21 cellular contexts compared by ENCODE assay signal in genomic region chr12:131042848-131043245, GRCh38.
A peak's percentile ranks its signal among the peaks of the same experiment; 100 is the strongest.
DNase-seq lines count a peak whose midpoint lies in the region; ATAC-seq, FAIRE-seq and TF ChIP-seq lines count a peak whose summit lies in the region.
"Had no signal": no experiment of that assay in that cellular context is flagged by ENCODE, and none has a peak within 500 bp of the region (broad histone marks: within the 10 kb centered on the region; RNA-seq: fewer than 3 reads in every experiment).

No MANE protein-coding gene starts in this region.

- H3K36me3 ChIP-seq in right atrium auricular region (peaks cover 62% of the 10 kb centered on the region), kidney (ENCODE audit: control insufficient read depth in 1 of 2, insufficient read depth in 2 of 2, low read length in 2 of 2) (no peaks in the 10 kb centered on the region), GM23248 (ENCODE audit: low read depth) (no peaks in the 10 kb centered on the region)

- no peak overlapping the region for H3K4me2 ChIP-seq in GM23248 (ENCODE audit: unreplicated experiment)
- H3K4me2 ChIP-seq: KMS-11, PC-9 had no signal

- H3K27ac ChIP-seq in right cardiac atrium (ENCODE audit: low read length) (no peak overlapping the region), right atrium auricular region (no peak overlapping the region), kidney (ENCODE audit: low read depth in 2 of 2, low read length in 2 of 2) (no peak overlapping the region), GM23248 (no peak overlapping the region)
- H3K27ac ChIP-seq: 22Rv1, KMS-11, PC-9 had no signal

- no peaks in the 10 kb centered on the region for H3F3A ChIP-seq in GM23248 (ENCODE audit: insufficient read depth)

- FAIRE-seq in kidney (lab: Jason Lieb, UNC): no peak
- FAIRE-seq in GM19239 (lab: Jason Lieb, UNC): no peak
- FAIRE-seq: G401.6 had no signal

- in situ Hi-C loops in GM23248 (cut with MboI): no loop called here

- H3K4me1 ChIP-seq in right cardiac atrium (ENCODE audit: control insufficient read depth, insufficient read depth, low read length) (peaks cover 2% of the 10 kb centered on the region), right atrium auricular region (peaks cover 0 to 20% of the 10 kb centered on the region in 2 donors), kidney (ENCODE audit: control insufficient read depth in 1 of 2, insufficient read depth in 1 of 2, low read depth in 1 of 2, low read length in 2 of 2) (no peaks in the 10 kb centered on the region), GM23248 (ENCODE audit: insufficient read depth) (no peaks in the 10 kb centered on the region)
- H3K4me1 ChIP-seq: Caco-2 had no signal

- no peaks in the 10 kb centered on the region for H3K9me3 ChIP-seq in right cardiac atrium (ENCODE audit: control insufficient read depth, low read length)
- no peaks in the 10 kb centered on the region for H3K9me3 ChIP-seq in right atrium auricular region
- no peaks in the 10 kb centered on the region for H3K9me3 ChIP-seq in kidney (ENCODE audit: control insufficient read depth in 1 of 2, low read length in 2 of 2)
- no peaks in the 10 kb centered on the region for H3K9me3 ChIP-seq in GM23248 (ENCODE audit: low read depth)
- H3K9me3 ChIP-seq: Caco-2 had no signal

- TF ChIP-seq CTCF in right atrium auricular region (IDR thresholded peaks at IDR 0.05) (no peak), kidney (IDR thresholded peaks at IDR 0.05; ENCODE audit: borderline replicate concordance, extremely low read depth, insufficient read depth) (no peak)

- no peaks in the 10 kb centered on the region for H3K79me2 ChIP-seq in GM23248 (ENCODE audit: insufficient read depth)

- H4K20me1 ChIP-seq in GM23248 (ENCODE audit: insufficient read depth): no peaks in the 10 kb centered on the region

- H3K27me3 ChIP-seq in right cardiac atrium (ENCODE audit: control insufficient read depth, insufficient read depth) (no peaks in the 10 kb centered on the region), right atrium auricular region (no peaks in the 10 kb centered on the region), GM23248 (replicated peaks; ENCODE audit: insufficient read depth) (no peaks in the 10 kb centered on the region)

- no peaks in the 10 kb centered on the region for H3K9me2 ChIP-seq in GM23248 (ENCODE audit: insufficient read depth)

- H3K9ac ChIP-seq in kidney (ENCODE audit: low read length in 2 of 2) (no peak overlapping the region), GM23248 (no peak overlapping the region)
- H3K9ac ChIP-seq: KMS-11 had no signal

- 84% methylated on average over 14 of the region's 14 CpGs for WGBS in right cardiac atrium
- WGBS in GM23248 (ENCODE audit: low coverage in 1 of 2, low lambda C conversion rate in 2 of 2, missing lambda C conversion rate in 2 of 2), 2 experiments: 45 to 50% methylated on average over 11 to 14 of the region's 14 CpGs

- peak in 2 of 3 donors; percentile 38 to 50 for DNase-seq in right cardiac atrium
- DNase-seq in right atrium auricular region (ENCODE audit: low spot score): no peak
- DNase-seq in kidney: peak; percentile 54
- peak; percentile 78 for DNase-seq in posterior vena cava (ENCODE audit: low spot score)
- no peak for DNase-seq in GM23248
- no peak for DNase-seq in AML-193 (lab: John Stamatoyannopoulos, UW)
- no peak for DNase-seq in GM19239 (ENCODE audit: insufficient read length, low spot score)
- DNase-seq: ACHN; C1 segment of cervical spinal cord; CD8-positive, alpha-beta T cell; MM.1S; NCI-H2029; NCI-H446 treated with DMSO at 0.1 percent for 48 hours; NCI-H526; PC-9; Right ventricle myocardium superior; SW 1271 had no signal

- H2AFZ ChIP-seq in GM23248: no peak overlapping the region
- H2AFZ ChIP-seq: PC-9 had no signal

- intact Hi-C loops in right cardiac atrium (cut with DNase I) (no loop called here), kidney (cut with DNase I) (no loop called here), posterior vena cava (cut with DNase I) (no loop called here)

- H3K4me3 ChIP-seq in right cardiac atrium (ENCODE audit: low read length) (no peak overlapping the region), right atrium auricular region (no peak overlapping the region), kidney (ENCODE audit: low read length in 2 of 2) (no peak overlapping the region), GM23248 (no peak overlapping the region)
- H3K4me3 ChIP-seq: PC-9 had no signal

- no peak for ATAC-seq in right cardiac atrium
- ATAC-seq: CD8-positive, alpha-beta T cell had no signal

Comparison
In these comparisons a context has a peak if more than half of its experiments do, and no peak if none do; other contexts are left out.
1. DNase-seq: peak in right cardiac atrium (2 of 3), kidney (single experiment) and posterior vena cava (single experiment); none in right atrium auricular region (single experiment), GM23248 (single experiment), AML-193 (0 of 2) and GM19239 (single experiment).